In genomic region chr12:110741371-110741770, GRCh38 we compare ENCODE assay signal across 1 cellular context.
TF ChIP-seq lines count a peak whose summit lies in the region.

No MANE protein-coding gene starts in this region.

TF ChIP-seq in K562, 482 proteins besides CTCF, POLR2A, EP300 and RAD21 (continued from another document):
- TF ChIP-seq ATF3 (IDR thresholded peaks at IDR 0.05) (no peak), ATF3 (CRISPR knock-in tag; conservative IDR thresholded peaks at IDR 0.05) (peak; percentile 67; the same call in 1 of the 2 replicates), MYBL2 (IDR thresholded peaks at IDR 0.05; ENCODE audit: low read depth) (peak; percentile 37; the same call in 1 of the 2 replicates), MYBL2 (CRISPR knock-in tag; IDR thresholded peaks at IDR 0.05; ENCODE audit: borderline replicate concordance) (no peak), ZNF431 (CRISPR knock-in tag; IDR thresholded peaks at IDR 0.05) (no peak), SP1 (CRISPR knock-in tag; IDR thresholded peaks at IDR 0.05) (0 out of 2 replicates have a peak, but pooled peaks have one; percentile 21)
